Comparison of ENCODE assay signal across 26 cellular contexts in genomic region chr22:36478966-36479365, GRCh38. TPM values are rescaled to one million over a fixed set of nuclear protein-coding genes. Genes with fewer than 3 reads are reported as not detected.
DNase-seq lines count a peak whose midpoint lies in the region; ATAC-seq, FAIRE-seq and TF ChIP-seq lines count a peak whose summit lies in the region.
"Had no signal": no experiment of that assay in that cellular context is flagged by ENCODE, and none has a peak within 500 bp of the region (broad histone marks: within the 10 kb centered on the region; RNA-seq: fewer than 3 reads in every experiment).

No MANE protein-coding gene starts in this region.

- WGBS in H9 (ENCODE audit: extremely low coverage, insufficient read length, low lambda C conversion rate), result no CpG with 5 or more reads among the region's 4 CpGs

- H3K23ac ChIP-seq in H9 (ENCODE audit: insufficient read length, low read depth, low read length), result no peak overlapping the region

- peak in 64 of 76 experiments; percentile 12 to 88 (median 56) for DNase-seq in HUDEP-2 (lab: John Stamatoyannopoulos, UW; ENCODE audit: unreplicated experiment in 76 of 76)
- DNase-seq in RPMI7951 (ENCODE audit: low read depth), result peak; percentile 45
- no peak for DNase-seq in astrocyte (ENCODE audit: low read depth)
- DNase-seq in gastrocnemius medialis, result no peak
- no peak for DNase-seq in NCI-H187 (lab: John Stamatoyannopoulos, UW)
- no peak for DNase-seq in activated CD4-positive, CD25-positive, alpha-beta regulatory T cell treated with anti-CD3 and anti-CD28 coated beads, Interleukin-2, amount 50 U/mL, for 72 hours
- no peak for DNase-seq in H9
- DNase-seq: activated CD4-positive, alpha-beta T cell treated with anti-CD3 and anti-CD28 coated beads for 1 hour; activated CD8-positive, alpha-beta memory T cell treated with anti-CD3 and anti-CD28 coated beads, Interleukin-2, amount 50 U/mL, for 48 hours; activated CD8-positive, alpha-beta T cell treated with anti-CD3 and anti-CD28 coated beads for 36 hours; colonic mucosa; effector CD8-positive, alpha-beta T cell; glutamatergic neuron; H7; mesendoderm; NCI-H446 treated with DMSO at 0.1 percent for 48 hours; NCI-H82; RPMI8226; stimulated activated CD8-positive, alpha-beta memory T cell treated with anti-CD3 and anti-CD28 coated beads, Interleukin-4, amount 100 ng/mL, for 48 hours; tibial artery had no signal

- peak overlapping the region; percentile 67 for H3K4me3 Mint-ChIP-seq in astrocyte (ENCODE audit: unreplicated experiment)
- H3K4me3 Mint-ChIP-seq in H9, result no peak overlapping the region
- H3K4me3 Mint-ChIP-seq: activated CD8-positive, alpha-beta T cell treated with anti-CD3 and anti-CD28 coated beads for 36 hours; activated naive CD4-positive, alpha-beta T cell treated with anti-CD3 and anti-CD28 coated beads, Interleukin-2, amount 50 U/mL, for 24 hours; activated T-helper 17 cell treated with anti-CD3 and anti-CD28 coated beads, Interleukin-2, amount 50 U/mL, for 72 hours had no signal

- in situ Hi-C loops in gastrocnemius medialis (cut with MboI; ENCODE audit: low sequenced_read_pairs in 4 of 4), result loop anchor here (5.0 kb wide), 2 partner anchors 172 to 182 kb away; no protein-coding TSS in a partner anchor

- no peak overlapping the region for H3T11ph ChIP-seq in H9 (ENCODE audit: low read length)

- no peak for ATAC-seq in gastrocnemius medialis
- ATAC-seq: activated CD8-positive, alpha-beta T cell treated with anti-CD3 and anti-CD28 coated beads for 36 hours; activated T-helper 17 cell treated with anti-CD3 and anti-CD28 coated beads, Interleukin-2, amount 50 U/mL, for 72 hours; left lobe of liver had no signal

- H4K91ac ChIP-seq in H9 (ENCODE audit: insufficient read length, low read depth, low read length), result no peak overlapping the region

- H3K27ac Mint-ChIP-seq in astrocyte (ENCODE audit: unreplicated experiment) (no peak overlapping the region), H9 (no peak overlapping the region)
- H3K27ac Mint-ChIP-seq: activated CD8-positive, alpha-beta T cell treated with anti-CD3 and anti-CD28 coated beads for 36 hours; activated naive CD4-positive, alpha-beta T cell treated with anti-CD3 and anti-CD28 coated beads, Interleukin-2, amount 50 U/mL, for 24 hours; activated T-helper 17 cell treated with anti-CD3 and anti-CD28 coated beads, Interleukin-2, amount 50 U/mL, for 72 hours had no signal

- H2BK15ac ChIP-seq in H9 (ENCODE audit: low read depth, low read length), result no peak overlapping the region

- no peak overlapping the region for H2BK120ac ChIP-seq in H9 (ENCODE audit: low read depth, low read length, poor library complexity, severe bottlenecking)

- no peak overlapping the region for H4K5ac ChIP-seq in H9 (ENCODE audit: insufficient read length, low read depth, low read length)

- H3K4me2 ChIP-seq in astrocyte (ENCODE audit: low read length) (no peak overlapping the region), H9 (ENCODE audit: insufficient read depth, insufficient read length, low read length) (no peak overlapping the region)
- H3K4me2 ChIP-seq: BLaER1 had no signal

- H3K36me3 Mint-ChIP-seq in astrocyte (ENCODE audit: low read depth, unreplicated experiment), result peaks cover 24% of the 10 kb centered on the region
- H3K36me3 Mint-ChIP-seq in H9 (ENCODE audit: insufficient read depth in 1 of 3, low read depth in 3 of 3), result peaks cover 17 to 42% (median 36%) of the 10 kb centered on the region in 3 experiments

- H2AFZ ChIP-seq in astrocyte (ENCODE audit: low read depth, low read length) (no peak overlapping the region), H9 (ENCODE audit: low read length) (no peak overlapping the region)

- no peak overlapping the region for H2BK20ac ChIP-seq in H9 (ENCODE audit: low read depth, low read length, poor library complexity, severe bottlenecking)

- peaks cover 5% of the 10 kb centered on the region for H3K23me2 ChIP-seq in H9 (ENCODE audit: insufficient read length, low read depth, low read length, poor library complexity, severe bottlenecking)

- H3K4me1 ChIP-seq in astrocyte (ENCODE audit: insufficient read depth, low read length), result peaks cover 9% of the 10 kb centered on the region
- peaks cover 20 to 28% of the 10 kb centered on the region in 2 donors for H3K4me1 ChIP-seq in gastrocnemius medialis
- H3K4me1 ChIP-seq in H9 (ENCODE audit: insufficient read depth, low read length), result no peaks in the 10 kb centered on the region

- no peak overlapping the region for H3K27ac ChIP-seq in astrocyte (ENCODE audit: low read depth, low read length)
- H3K27ac ChIP-seq in gastrocnemius medialis, result peak overlapping the region in 3 of 4 donors; percentile 33 to 56 (median 42)
- no peak overlapping the region for H3K27ac ChIP-seq in H9 (ENCODE audit: insufficient read length, low read depth, low read length)
- H3K27ac ChIP-seq: BLaER1, colonic mucosa, SK-N-MC, tibial artery had no signal

- TF ChIP-seq CTCF in astrocyte (IDR thresholded peaks at IDR 0.05; ENCODE audit: insufficient read depth, low read depth, low read length) (no peak), gastrocnemius medialis (IDR thresholded peaks at IDR 0.05 in 4 of 5, conservative IDR thresholded peaks at IDR 0.05 in 1 of 5) (no peak), H9 (conservative IDR thresholded peaks at IDR 0.05) (no peak)

- H3K4ac ChIP-seq in H9 (ENCODE audit: low read depth, low read length), result no peak overlapping the region

- no peaks in the 10 kb centered on the region for H3K27me3 Mint-ChIP-seq in astrocyte (ENCODE audit: low read depth, unreplicated experiment)
- peaks cover 20% of the 10 kb centered on the region for H3K27me3 Mint-ChIP-seq in H9 (ENCODE audit: low read depth)
- H3K27me3 Mint-ChIP-seq: activated CD8-positive, alpha-beta T cell treated with anti-CD3 and anti-CD28 coated beads for 36 hours; activated naive CD4-positive, alpha-beta T cell treated with anti-CD3 and anti-CD28 coated beads, Interleukin-2, amount 50 U/mL, for 24 hours; activated T-helper 17 cell treated with anti-CD3 and anti-CD28 coated beads, Interleukin-2, amount 50 U/mL, for 72 hours had no signal

- no peaks in the 10 kb centered on the region for H4K20me1 ChIP-seq in astrocyte (ENCODE audit: insufficient read depth, low read length)
- H4K20me1 ChIP-seq in H9 (ENCODE audit: control insufficient read depth, insufficient read depth, insufficient read length), result no peaks in the 10 kb centered on the region
- H4K20me1 ChIP-seq: BLaER1 had no signal

- no peaks in the 10 kb centered on the region for H3K9me3 Mint-ChIP-seq in astrocyte (ENCODE audit: unreplicated experiment)
- H3K9me3 Mint-ChIP-seq in H9, result peaks cover 0 to 8% of the 10 kb centered on the region in 2 experiments; a peak in 3 of 5 replicates
- H3K9me3 Mint-ChIP-seq: activated CD8-positive, alpha-beta T cell treated with anti-CD3 and anti-CD28 coated beads for 36 hours; activated naive CD4-positive, alpha-beta T cell treated with anti-CD3 and anti-CD28 coated beads, Interleukin-2, amount 50 U/mL, for 24 hours; activated T-helper 17 cell treated with anti-CD3 and anti-CD28 coated beads, Interleukin-2, amount 50 U/mL, for 72 hours had no signal

- peaks cover 14% of the 10 kb centered on the region for H3K36me3 ChIP-seq in astrocyte (ENCODE audit: insufficient read depth, low read length)
- H3K36me3 ChIP-seq in gastrocnemius medialis, result peaks cover 0 to 63% of the 10 kb centered on the region in 2 donors

- no peak overlapping the region for H4K8ac ChIP-seq in H9 (replicated peaks; ENCODE audit: insufficient read length, low read depth, low read length)

- H3K14ac ChIP-seq in H9 (ENCODE audit: insufficient read depth, low read length), result no peak overlapping the region

- peaks cover 32% of the 10 kb centered on the region for H3K79me2 ChIP-seq in astrocyte (ENCODE audit: insufficient read depth, low read length)
- H3K79me2 ChIP-seq in H9 (ENCODE audit: insufficient read depth, low read length), result no peaks in the 10 kb centered on the region

- H2BK5ac ChIP-seq in H9 (ENCODE audit: insufficient read length, low read length), result no peak overlapping the region

- no peak overlapping the region for H3K56ac ChIP-seq in H9 (ENCODE audit: insufficient read length, low read depth, low read length)

- H3K18ac ChIP-seq in H9 (ENCODE audit: insufficient read length, low read depth, low read length), result no peak overlapping the region

- H3K9ac ChIP-seq in astrocyte (ENCODE audit: low read length) (no peak overlapping the region), H9 (ENCODE audit: extremely low read depth, insufficient read length, low read length) (no peak overlapping the region)
- H3K9ac ChIP-seq: BLaER1 had no signal

- H3K27me3 ChIP-seq in astrocyte (ENCODE audit: insufficient read depth, low read length), result no peaks in the 10 kb centered on the region
- H3K27me3 ChIP-seq in gastrocnemius medialis, result no peaks in the 10 kb centered on the region
- peaks cover 3% of the 10 kb centered on the region; the same call in 1 of the 2 replicates for H3K27me3 ChIP-seq in H9 (ENCODE audit: insufficient read depth, low read length)
- H3K27me3 ChIP-seq: BLaER1, colonic mucosa, tibial artery had no signal

- H3K79me1 ChIP-seq in H9 (ENCODE audit: insufficient read depth, low read depth, low read length, poor library complexity, severe bottlenecking), result no peaks in the 10 kb centered on the region

- intact Hi-C loops in gastrocnemius medialis (cut with DNase I; ENCODE audit: low total_unique reads), result no loop called here

- H3K4me1 Mint-ChIP-seq in astrocyte (ENCODE audit: low read depth, unreplicated experiment) (peaks cover 21% of the 10 kb centered on the region), H9 (peaks cover 4 to 11% of the 10 kb centered on the region in 2 experiments)

- TF ChIP-seq POLR2A in gastrocnemius medialis (IDR thresholded peaks at IDR 0.05), result no peak

- H3K4me3 ChIP-seq in astrocyte (ENCODE audit: insufficient read depth, low read depth, low read length), result no peak overlapping the region
- no peak overlapping the region for H3K4me3 ChIP-seq in gastrocnemius medialis
- H3K4me3 ChIP-seq: BLaER1, colonic mucosa, SK-N-MC, tibial artery had no signal

- H2AK5ac ChIP-seq in H9 (ENCODE audit: insufficient read length, low read length), result no peak overlapping the region

- no peak overlapping the region for H2BK12ac ChIP-seq in H9 (ENCODE audit: insufficient read length, low read depth, low read length)

- FAIRE-seq in astrocyte (lab: Jason Lieb, UNC), result no peak
- FAIRE-seq: TTC549 had no signal

- H3K9me3 ChIP-seq in astrocyte (ENCODE audit: insufficient read depth, low read depth, low read length), result no peaks in the 10 kb centered on the region
- H3K9me3 ChIP-seq in gastrocnemius medialis, result no peaks in the 10 kb centered on the region
- H3K9me3 ChIP-seq in H9 (ENCODE audit: control insufficient read depth, low read depth, low read length), result no peaks in the 10 kb centered on the region
- H3K9me3 ChIP-seq: BLaER1, colonic mucosa, tibial artery had no signal

RNA-seq across cellular contexts. Expression of gene TXN2, which starts 2.5 kb away (rescaled TPM):
- total RNA-seq in RPMI7951 (2014; rRNA removed; shearing (Covaris generic)), result 17.8 and 19.8 TPM in 2 replicates
- total RNA-seq in astrocyte, result 56.4 and 61.0 TPM in 2 replicates
- total RNA-seq in gastrocnemius medialis, result 100 to 1,000 TPM in 1 of 4 donors, 10 to 100 TPM in 3; 64.9 to 122 (median 86.0) TPM
- 58.6 and 59.2 TPM in 2 replicates for total RNA-seq in H9 (2021)

RNA-seq across cellular contexts. Expression of gene FOXRED2, which starts 27.9 kb away (rescaled TPM):
- total RNA-seq in RPMI7951 (2014; rRNA removed; shearing (Covaris generic)), result 12.0 and 12.6 TPM in 2 replicates
- total RNA-seq in astrocyte, result 5.3 and 5.9 TPM in 2 replicates
- 10 to 100 TPM in 1 of 4 donors, 1 to 10 TPM in 3; 2.6 to 13.6 (median 5.1) TPM for total RNA-seq in gastrocnemius medialis
- 31.3 and 34.4 TPM in 2 replicates for total RNA-seq in H9 (2021)

RNA-seq across cellular contexts. Expression of gene EIF3D, which starts 50.0 kb away (rescaled TPM):
- 331 and 336 TPM in 2 replicates for total RNA-seq in RPMI7951 (2014; rRNA removed; shearing (Covaris generic))
- 147 and 168 TPM in 2 replicates for total RNA-seq in astrocyte
- total RNA-seq in gastrocnemius medialis, result 100 to 1,000 TPM; 208 to 319 (median 290) TPM
- 189 and 198 TPM in 2 replicates for total RNA-seq in H9 (2021)

Comparison
In these comparisons a context has a peak if more than half of its experiments do, and no peak if none do; other contexts are left out.
1. DNase-seq: peak in HUDEP-2 (64 of 76) and RPMI7951 (single experiment); none in astrocyte (single experiment), gastrocnemius medialis (0 of 2), NCI-H187 (0 of 2), activated CD4-positive, CD25-positive, alpha-beta regulatory T cell treated with anti-CD3 and anti-CD28 coated beads, Interleukin-2, amount 50 U/mL, for 72 hours (single experiment) and H9 (single experiment).
2. H3K27ac ChIP-seq: peak in gastrocnemius medialis (3 of 4); none in astrocyte (single experiment) and H9 (single experiment).